ENCODE assay signal across 1 cellular context in the genomic region with DNA sequence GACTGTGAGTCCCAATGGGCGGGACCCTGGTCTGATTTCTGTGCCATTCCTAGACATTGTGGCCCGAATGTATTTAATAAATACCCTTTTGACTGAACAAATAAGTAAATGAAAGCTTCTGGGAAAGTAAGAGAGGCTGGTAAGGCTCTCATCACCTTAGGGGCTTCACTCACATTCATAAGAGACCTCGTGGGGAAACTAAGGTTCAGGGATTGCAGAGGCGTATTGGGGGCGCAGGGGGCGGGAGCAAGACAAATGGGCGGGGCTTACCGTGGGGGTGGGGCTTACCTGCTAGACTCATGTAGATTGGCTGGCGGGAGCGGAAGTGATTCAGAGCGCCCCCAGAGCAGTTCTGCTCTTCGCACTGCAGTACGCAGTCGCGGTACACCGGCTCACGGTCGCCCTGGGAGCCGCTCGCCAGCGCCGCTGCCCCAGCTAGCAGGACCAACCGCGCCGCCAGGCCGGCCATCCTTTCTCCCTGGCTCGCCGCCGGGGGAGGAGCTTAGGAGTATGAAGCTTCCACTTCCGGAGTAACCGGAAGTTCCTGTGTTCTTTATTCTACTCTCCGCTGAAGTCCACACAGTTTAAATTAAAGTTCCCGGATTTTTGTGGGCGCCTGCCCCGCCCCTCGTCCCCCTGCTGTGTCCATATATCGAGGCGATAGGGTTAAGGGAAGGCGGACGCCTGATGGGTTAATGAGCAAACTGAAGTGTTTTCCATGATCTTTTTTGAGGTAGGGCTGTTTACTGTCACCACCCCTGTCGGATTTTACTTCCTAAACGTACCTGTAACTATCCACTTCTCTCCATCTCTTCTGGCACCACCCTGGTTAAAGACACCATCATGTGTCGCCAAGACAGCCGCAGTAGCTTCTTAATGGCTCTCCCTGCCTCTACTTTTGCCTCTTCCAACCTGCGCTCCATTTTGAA.
TF ChIP-seq lines count a peak whose summit lies in the region.

A gene with protein sequence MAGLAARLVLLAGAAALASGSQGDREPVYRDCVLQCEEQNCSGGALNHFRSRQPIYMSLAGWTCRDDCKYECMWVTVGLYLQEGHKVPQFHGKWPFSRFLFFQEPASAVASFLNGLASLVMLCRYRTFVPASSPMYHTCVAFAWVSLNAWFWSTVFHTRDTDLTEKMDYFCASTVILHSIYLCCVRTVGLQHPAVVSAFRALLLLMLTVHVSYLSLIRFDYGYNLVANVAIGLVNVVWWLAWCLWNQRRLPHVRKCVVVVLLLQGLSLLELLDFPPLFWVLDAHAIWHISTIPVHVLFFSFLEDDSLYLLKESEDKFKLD (minus strand): TSS at position 512 of the 929 bp plus-strand sequence. CDS start 43 bp downstream, at position 469.

TF ChIP-seq in HepG2, 621 proteins besides CTCF, POLR2A, EP300 and RAD21 (continued from another document and continues in another):
- TF ChIP-seq, protein P1, sequence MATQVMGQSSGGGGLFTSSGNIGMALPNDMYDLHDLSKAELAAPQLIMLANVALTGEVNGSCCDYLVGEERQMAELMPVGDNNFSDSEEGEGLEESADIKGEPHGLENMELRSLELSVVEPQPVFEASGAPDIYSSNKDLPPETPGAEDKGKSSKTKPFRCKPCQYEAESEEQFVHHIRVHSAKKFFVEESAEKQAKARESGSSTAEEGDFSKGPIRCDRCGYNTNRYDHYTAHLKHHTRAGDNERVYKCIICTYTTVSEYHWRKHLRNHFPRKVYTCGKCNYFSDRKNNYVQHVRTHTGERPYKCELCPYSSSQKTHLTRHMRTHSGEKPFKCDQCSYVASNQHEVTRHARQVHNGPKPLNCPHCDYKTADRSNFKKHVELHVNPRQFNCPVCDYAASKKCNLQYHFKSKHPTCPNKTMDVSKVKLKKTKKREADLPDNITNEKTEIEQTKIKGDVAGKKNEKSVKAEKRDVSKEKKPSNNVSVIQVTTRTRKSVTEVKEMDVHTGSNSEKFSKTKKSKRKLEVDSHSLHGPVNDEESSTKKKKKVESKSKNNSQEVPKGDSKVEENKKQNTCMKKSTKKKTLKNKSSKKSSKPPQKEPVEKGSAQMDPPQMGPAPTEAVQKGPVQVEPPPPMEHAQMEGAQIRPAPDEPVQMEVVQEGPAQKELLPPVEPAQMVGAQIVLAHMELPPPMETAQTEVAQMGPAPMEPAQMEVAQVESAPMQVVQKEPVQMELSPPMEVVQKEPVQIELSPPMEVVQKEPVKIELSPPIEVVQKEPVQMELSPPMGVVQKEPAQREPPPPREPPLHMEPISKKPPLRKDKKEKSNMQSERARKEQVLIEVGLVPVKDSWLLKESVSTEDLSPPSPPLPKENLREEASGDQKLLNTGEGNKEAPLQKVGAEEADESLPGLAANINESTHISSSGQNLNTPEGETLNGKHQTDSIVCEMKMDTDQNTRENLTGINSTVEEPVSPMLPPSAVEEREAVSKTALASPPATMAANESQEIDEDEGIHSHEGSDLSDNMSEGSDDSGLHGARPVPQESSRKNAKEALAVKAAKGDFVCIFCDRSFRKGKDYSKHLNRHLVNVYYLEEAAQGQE (IDR thresholded peaks at IDR 0.05; ENCODE audit: borderline replicate concordance in 1 of 2, low read depth in 1 of 2, low read length in 2 of 2) = peak in 1 of 2 experiments; percentile 61; a peak in 1 of 4 replicates
- TF ChIP-seq HMGA1 (CRISPR knock-in tag; conservative IDR thresholded peaks at IDR 0.05) = no peak
- no peak for TF ChIP-seq ZNF20 (CRISPR knock-in tag; IDR thresholded peaks at IDR 0.05)
- TF ChIP-seq PCBP1 (IDR thresholded peaks at IDR 0.05; ENCODE audit: borderline replicate concordance, low read depth, low read length) = no peak
- TF ChIP-seq, protein P2, sequence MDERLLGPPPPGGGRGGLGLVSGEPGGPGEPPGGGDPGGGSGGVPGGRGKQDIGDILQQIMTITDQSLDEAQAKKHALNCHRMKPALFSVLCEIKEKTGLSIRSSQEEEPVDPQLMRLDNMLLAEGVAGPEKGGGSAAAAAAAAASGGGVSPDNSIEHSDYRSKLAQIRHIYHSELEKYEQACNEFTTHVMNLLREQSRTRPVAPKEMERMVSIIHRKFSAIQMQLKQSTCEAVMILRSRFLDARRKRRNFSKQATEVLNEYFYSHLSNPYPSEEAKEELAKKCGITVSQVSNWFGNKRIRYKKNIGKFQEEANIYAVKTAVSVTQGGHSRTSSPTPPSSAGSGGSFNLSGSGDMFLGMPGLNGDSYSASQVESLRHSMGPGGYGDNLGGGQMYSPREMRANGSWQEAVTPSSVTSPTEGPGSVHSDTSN (CRISPR knock-in tag; IDR thresholded peaks at IDR 0.05) = 0 out of 2 replicates have a peak, but pooled peaks have one; percentile 20
- peak; percentile 62; the same call in 1 of the 2 replicates for TF ChIP-seq ZSCAN20 (CRISPR knock-in tag; IDR thresholded peaks at IDR 0.05; ENCODE audit: borderline replicate concordance)
- TF ChIP-seq, protein P3, sequence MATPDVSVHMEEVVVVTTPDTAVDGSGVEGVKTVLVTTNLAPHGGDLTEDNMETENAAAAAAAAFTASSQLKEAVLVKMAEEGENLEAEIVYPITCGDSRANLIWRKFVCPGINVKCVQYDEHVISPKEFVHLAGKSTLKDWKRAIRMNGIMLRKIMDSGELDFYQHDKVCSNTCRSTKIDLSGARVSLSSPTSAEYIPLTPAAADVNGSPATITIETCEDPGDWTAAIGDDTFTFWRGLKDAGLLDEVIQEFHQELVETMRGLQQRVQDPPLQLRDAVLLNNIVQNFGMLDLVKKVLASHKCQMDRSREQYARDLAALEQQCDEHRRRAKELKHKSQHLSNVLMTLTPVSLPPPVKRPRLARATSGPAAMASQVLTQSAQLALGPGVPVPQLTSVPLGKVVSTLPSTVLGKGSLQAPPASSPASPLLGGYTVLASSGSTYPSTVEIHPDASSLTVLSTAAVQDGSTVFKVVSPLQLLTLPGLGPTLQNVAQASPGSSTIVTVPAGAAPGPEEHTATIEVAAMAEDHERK (CRISPR knock-in tag; IDR thresholded peaks at IDR 0.05; ENCODE audit: low read depth) = no peak
- TF ChIP-seq ZNF383 (CRISPR knock-in tag; IDR thresholded peaks at IDR 0.05; ENCODE audit: borderline replicate concordance) = no peak
- TF ChIP-seq TCF7L2 (IDR thresholded peaks at IDR 0.05; ENCODE audit: low read depth, low read length) = no peak
- no peak for TF ChIP-seq ARNT (IDR thresholded peaks at IDR 0.05)
- TF ChIP-seq ZNF670 (CRISPR knock-in tag; IDR thresholded peaks at IDR 0.05; ENCODE audit: borderline replicate concordance) = no peak
- TF ChIP-seq ZNF230 (CRISPR knock-in tag; IDR thresholded peaks at IDR 0.05) = no peak
- TF ChIP-seq, protein P4, sequence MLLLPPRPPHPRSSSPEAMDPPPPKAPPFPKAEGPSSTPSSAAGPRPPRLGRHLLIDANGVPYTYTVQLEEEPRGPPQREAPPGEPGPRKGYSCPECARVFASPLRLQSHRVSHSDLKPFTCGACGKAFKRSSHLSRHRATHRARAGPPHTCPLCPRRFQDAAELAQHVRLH (CRISPR knock-in tag; IDR thresholded peaks at IDR 0.05; ENCODE audit: borderline replicate concordance, low read depth) = peak; percentile 82
- no peak for TF ChIP-seq ZNF556 (CRISPR knock-in tag; IDR thresholded peaks at IDR 0.05; ENCODE audit: borderline replicate concordance)
- TF ChIP-seq ZNF616 (CRISPR knock-in tag; IDR thresholded peaks at IDR 0.05; ENCODE audit: low read depth) = no peak
- peak; percentile 82; the same call in 1 of the 2 replicates for TF ChIP-seq NFKB2 (CRISPR knock-in tag; IDR thresholded peaks at IDR 0.05; ENCODE audit: borderline replicate concordance)
- peak; percentile 40 for TF ChIP-seq PTBP1 (IDR thresholded peaks at IDR 0.05; ENCODE audit: low read depth, low read length, poor library complexity, severe bottlenecking)
- TF ChIP-seq, protein P5, sequence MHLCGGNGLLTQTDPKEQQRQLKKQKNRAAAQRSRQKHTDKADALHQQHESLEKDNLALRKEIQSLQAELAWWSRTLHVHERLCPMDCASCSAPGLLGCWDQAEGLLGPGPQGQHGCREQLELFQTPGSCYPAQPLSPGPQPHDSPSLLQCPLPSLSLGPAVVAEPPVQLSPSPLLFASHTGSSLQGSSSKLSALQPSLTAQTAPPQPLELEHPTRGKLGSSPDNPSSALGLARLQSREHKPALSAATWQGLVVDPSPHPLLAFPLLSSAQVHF (CRISPR knock-in tag; IDR thresholded peaks at IDR 0.05) = no peak
- TF ChIP-seq ZKSCAN8 (CRISPR knock-in tag; IDR thresholded peaks at IDR 0.05; ENCODE audit: borderline replicate concordance) = peak; percentile 49; the same call in 1 of the 2 replicates
- peak; percentile 51; the same call in 1 of the 2 replicates for TF ChIP-seq KLF12 (CRISPR knock-in tag; IDR thresholded peaks at IDR 0.05; ENCODE audit: borderline replicate concordance)
- TF ChIP-seq ZKSCAN5 (CRISPR knock-in tag; IDR thresholded peaks at IDR 0.05) = no peak
- TF ChIP-seq SIX1 (CRISPR knock-in tag; IDR thresholded peaks at IDR 0.05; ENCODE audit: borderline replicate concordance) = no peak
- TF ChIP-seq, protein P6, sequence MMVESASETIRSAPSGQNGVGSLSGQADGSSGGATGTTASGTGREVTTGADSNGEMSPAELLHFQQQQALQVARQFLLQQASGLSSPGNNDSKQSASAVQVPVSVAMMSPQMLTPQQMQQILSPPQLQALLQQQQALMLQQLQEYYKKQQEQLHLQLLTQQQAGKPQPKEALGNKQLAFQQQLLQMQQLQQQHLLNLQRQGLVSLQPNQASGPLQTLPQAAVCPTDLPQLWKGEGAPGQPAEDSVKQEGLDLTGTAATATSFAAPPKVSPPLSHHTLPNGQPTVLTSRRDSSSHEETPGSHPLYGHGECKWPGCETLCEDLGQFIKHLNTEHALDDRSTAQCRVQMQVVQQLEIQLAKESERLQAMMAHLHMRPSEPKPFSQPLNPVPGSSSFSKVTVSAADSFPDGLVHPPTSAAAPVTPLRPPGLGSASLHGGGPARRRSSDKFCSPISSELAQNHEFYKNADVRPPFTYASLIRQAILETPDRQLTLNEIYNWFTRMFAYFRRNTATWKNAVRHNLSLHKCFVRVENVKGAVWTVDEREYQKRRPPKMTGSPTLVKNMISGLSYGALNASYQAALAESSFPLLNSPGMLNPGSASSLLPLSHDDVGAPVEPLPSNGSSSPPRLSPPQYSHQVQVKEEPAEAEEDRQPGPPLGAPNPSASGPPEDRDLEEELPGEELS (CRISPR knock-in tag; IDR thresholded peaks at IDR 0.05) = 0 out of 2 replicates have a peak, but pooled peaks have one; percentile 38
- TF ChIP-seq, protein P7, sequence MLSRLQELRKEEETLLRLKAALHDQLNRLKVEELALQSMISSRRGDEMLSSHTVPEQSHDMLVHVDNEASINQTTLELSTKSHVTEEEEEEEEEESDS (CRISPR knock-in tag; IDR thresholded peaks at IDR 0.05; ENCODE audit: borderline replicate concordance) = no peak
- TF ChIP-seq, protein P8, sequence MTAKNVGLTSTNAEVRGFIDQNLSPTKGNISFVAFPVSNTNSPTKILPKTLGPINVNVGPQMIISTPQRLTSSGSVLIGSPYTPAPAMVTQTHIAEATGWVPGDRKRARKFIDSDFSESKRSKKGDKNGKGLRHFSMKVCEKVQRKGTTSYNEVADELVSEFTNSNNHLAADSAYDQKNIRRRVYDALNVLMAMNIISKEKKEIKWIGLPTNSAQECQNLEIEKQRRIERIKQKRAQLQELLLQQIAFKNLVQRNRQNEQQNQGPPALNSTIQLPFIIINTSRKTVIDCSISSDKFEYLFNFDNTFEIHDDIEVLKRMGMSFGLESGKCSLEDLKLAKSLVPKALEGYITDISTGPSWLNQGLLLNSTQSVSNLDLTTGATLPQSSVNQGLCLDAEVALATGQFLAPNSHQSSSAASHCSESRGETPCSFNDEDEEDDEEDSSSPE (CRISPR knock-in tag; IDR thresholded peaks at IDR 0.05) = peak; percentile 81
- TF ChIP-seq, protein P9, sequence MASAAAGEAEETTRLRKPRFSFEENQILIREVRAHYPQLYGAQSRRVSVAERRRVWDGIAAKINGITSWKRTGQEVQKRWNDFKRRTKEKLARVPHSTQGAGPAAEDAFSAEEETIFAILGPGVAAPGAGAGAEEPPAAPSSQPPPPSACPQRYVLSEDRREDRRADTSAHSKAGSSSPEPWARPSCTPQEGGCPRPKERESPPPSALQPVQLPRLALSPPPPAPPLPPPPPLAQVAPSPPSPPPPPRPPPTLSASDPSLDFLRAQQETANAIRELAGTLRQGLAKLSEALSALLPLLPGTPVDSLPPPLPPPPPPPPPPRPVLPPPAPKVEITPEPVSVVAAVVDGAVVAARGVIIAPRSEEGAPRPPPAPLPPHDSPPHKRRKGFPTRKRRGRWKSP (CRISPR knock-in tag; IDR thresholded peaks at IDR 0.05) = peak; percentile 12; the same call in 1 of the 2 replicates
- TF ChIP-seq, protein P10, sequence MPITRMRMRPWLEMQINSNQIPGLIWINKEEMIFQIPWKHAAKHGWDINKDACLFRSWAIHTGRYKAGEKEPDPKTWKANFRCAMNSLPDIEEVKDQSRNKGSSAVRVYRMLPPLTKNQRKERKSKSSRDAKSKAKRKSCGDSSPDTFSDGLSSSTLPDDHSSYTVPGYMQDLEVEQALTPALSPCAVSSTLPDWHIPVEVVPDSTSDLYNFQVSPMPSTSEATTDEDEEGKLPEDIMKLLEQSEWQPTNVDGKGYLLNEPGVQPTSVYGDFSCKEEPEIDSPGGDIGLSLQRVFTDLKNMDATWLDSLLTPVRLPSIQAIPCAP (CRISPR knock-in tag; IDR thresholded peaks at IDR 0.05; ENCODE audit: low read depth) = peak; percentile 76; the same call in 1 of the 2 replicates
- TF ChIP-seq, protein P11, sequence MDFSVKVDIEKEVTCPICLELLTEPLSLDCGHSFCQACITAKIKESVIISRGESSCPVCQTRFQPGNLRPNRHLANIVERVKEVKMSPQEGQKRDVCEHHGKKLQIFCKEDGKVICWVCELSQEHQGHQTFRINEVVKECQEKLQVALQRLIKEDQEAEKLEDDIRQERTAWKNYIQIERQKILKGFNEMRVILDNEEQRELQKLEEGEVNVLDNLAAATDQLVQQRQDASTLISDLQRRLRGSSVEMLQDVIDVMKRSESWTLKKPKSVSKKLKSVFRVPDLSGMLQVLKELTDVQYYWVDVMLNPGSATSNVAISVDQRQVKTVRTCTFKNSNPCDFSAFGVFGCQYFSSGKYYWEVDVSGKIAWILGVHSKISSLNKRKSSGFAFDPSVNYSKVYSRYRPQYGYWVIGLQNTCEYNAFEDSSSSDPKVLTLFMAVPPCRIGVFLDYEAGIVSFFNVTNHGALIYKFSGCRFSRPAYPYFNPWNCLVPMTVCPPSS (IDR thresholded peaks at IDR 0.05) = no peak
- 0 out of 2 replicates have a peak, but pooled peaks have one; percentile 9 for TF ChIP-seq ESRRA (CRISPR knock-in tag; IDR thresholded peaks at IDR 0.05; ENCODE audit: low read depth)
- no peak; the same call in 1 of the 2 replicates for TF ChIP-seq BCL6 (CRISPR knock-in tag; IDR thresholded peaks at IDR 0.05)
